ENCODE assay signal across 13 cellular contexts in the genomic region with DNA sequence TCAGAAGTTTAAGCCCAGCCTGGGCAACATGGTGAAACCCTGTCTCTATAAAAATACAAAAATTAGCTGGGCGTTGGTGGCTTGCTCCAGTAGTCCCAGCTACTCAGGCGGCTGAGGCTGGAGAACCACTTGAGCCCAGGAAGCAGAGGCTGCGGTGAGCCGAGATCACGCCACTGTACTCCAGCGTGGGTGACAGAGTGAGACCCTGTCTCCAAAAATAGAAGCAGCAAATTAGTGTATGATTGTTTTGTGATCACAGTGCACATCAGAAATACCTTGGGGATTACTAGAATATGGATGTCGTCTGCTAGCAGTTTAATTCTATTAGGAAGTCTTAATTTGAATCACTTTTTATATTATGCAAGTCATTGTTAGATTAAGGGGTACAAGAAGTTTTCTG. TPM values are rescaled to one million over a fixed set of nuclear protein-coding genes. Genes with fewer than 3 reads are reported as not detected.
DNase-seq lines count a peak whose midpoint lies in the region; ATAC-seq and TF ChIP-seq lines count a peak whose summit lies in the region.
"Had no signal": no experiment of that assay in that cellular context is flagged by ENCODE, and none has a peak within 500 bp of the region (broad histone marks: within the 10 kb centered on the region; RNA-seq: fewer than 3 reads in every experiment).

No MANE protein-coding gene starts in this region.

- H3K4me3 ChIP-seq in AG04450 (ENCODE audit: low read depth, low read length) (no peak overlapping the region), DOHH2 (ENCODE audit: low read length) (no peak overlapping the region), BE2C (ENCODE audit: low read depth, low read length) (no peak overlapping the region)
- H3K4me3 ChIP-seq: Peyer's patch had no signal

- ATAC-seq in activated T-helper 17 cell treated with anti-CD3 and anti-CD28 coated beads, Interleukin-2, amount 50 U/mL, for 72 hours (replicated peaks): no peak
- ATAC-seq in memory B cell (ENCODE audit: low read depth): peak; percentile 38
- no peak for ATAC-seq in GM18868 (IDR thresholded peaks at IDR 0.05; ENCODE audit: unreplicated experiment)
- ATAC-seq in GM18517 (IDR thresholded peaks at IDR 0.05; ENCODE audit: unreplicated experiment): no peak

- H3K27ac Mint-ChIP-seq in activated T-helper 17 cell treated with anti-CD3 and anti-CD28 coated beads, Interleukin-2, amount 50 U/mL, for 72 hours: peak overlapping the region; percentile 7
- H3K27ac Mint-ChIP-seq in memory B cell: peak overlapping the region; percentile 58

- H3K4me1 Mint-ChIP-seq in activated T-helper 17 cell treated with anti-CD3 and anti-CD28 coated beads, Interleukin-2, amount 50 U/mL, for 72 hours: peaks cover 7% of the 10 kb centered on the region
- H3K4me1 Mint-ChIP-seq in memory B cell: peaks cover 14% of the 10 kb centered on the region

- H3K27me3 Mint-ChIP-seq in activated T-helper 17 cell treated with anti-CD3 and anti-CD28 coated beads, Interleukin-2, amount 50 U/mL, for 72 hours: no peaks in the 10 kb centered on the region
- H3K27me3 Mint-ChIP-seq in memory B cell: no peaks in the 10 kb centered on the region

- H3K4me3 Mint-ChIP-seq in activated T-helper 17 cell treated with anti-CD3 and anti-CD28 coated beads, Interleukin-2, amount 50 U/mL, for 72 hours: peak overlapping the region; percentile 61
- no peak overlapping the region for H3K4me3 Mint-ChIP-seq in memory B cell

- POLR2A ChIA-PET in AG04450 (lab: Yijun Ruan, JAX): no interaction called here

- H3K4me1 ChIP-seq in DOHH2 (ENCODE audit: control insufficient read depth, low read length) (peaks cover 25% of the 10 kb centered on the region), BE2C (no peaks in the 10 kb centered on the region; the same call in 1 of the 2 replicates)

- H3K9me3 Mint-ChIP-seq in activated T-helper 17 cell treated with anti-CD3 and anti-CD28 coated beads, Interleukin-2, amount 50 U/mL, for 72 hours: no peaks in the 10 kb centered on the region
- no peaks in the 10 kb centered on the region for H3K9me3 Mint-ChIP-seq in memory B cell

- H3K27me3 ChIP-seq in AG04450 (ENCODE audit: control insufficient read depth, insufficient read depth, low read length) (no peaks in the 10 kb centered on the region), DOHH2 (ENCODE audit: control insufficient read depth, low read length) (no peaks in the 10 kb centered on the region), BE2C (no peaks in the 10 kb centered on the region)
- H3K27me3 ChIP-seq: Peyer's patch had no signal

- peaks cover 5% of the 10 kb centered on the region for H4K20me1 ChIP-seq in DOHH2 (ENCODE audit: control insufficient read depth, insufficient read depth, low read depth, low read length)

- peaks cover 75% of the 10 kb centered on the region for H3K79me2 ChIP-seq in DOHH2 (ENCODE audit: control insufficient read depth, low read length)

- DNase-seq in AG04450 (ENCODE audit: low read depth, low spot score): no peak
- no peak for DNase-seq in memory B cell (ENCODE audit: low spot score in 2 of 2)
- DNase-seq in BE2C: no peak
- DNase-seq in SKM-1 treated with dmso at 0.1 percent for 144 hours (lab: John Stamatoyannopoulos, UW; ENCODE audit: unreplicated experiment): no peak
- DNase-seq: DMS153; NCI-H2107; nucleus accumbens; Peyer's patch; stimulated activated CD4-positive, alpha-beta T cell treated with anti-CD3 and anti-CD28 coated beads, Interleukin-2, amount 100 ng/mL, for 48 hours had no signal

- no peaks in the 10 kb centered on the region for H3K9me3 ChIP-seq in AG04450 (ENCODE audit: control insufficient read depth, insufficient read depth, low read length)
- no peaks in the 10 kb centered on the region for H3K9me3 ChIP-seq in DOHH2 (ENCODE audit: control insufficient read depth, insufficient read depth, low read length)
- H3K9me3 ChIP-seq in BE2C: no peaks in the 10 kb centered on the region
- H3K9me3 ChIP-seq: Peyer's patch had no signal

- H3K36me3 ChIP-seq in DOHH2 (ENCODE audit: control insufficient read depth, low read length): peaks cover 89% of the 10 kb centered on the region
- peaks cover 13% of the 10 kb centered on the region for H3K36me3 ChIP-seq in BE2C

- H3K4me2 ChIP-seq in DOHH2 (ENCODE audit: low read length): peak overlapping the region; percentile 18

- CTCF ChIA-PET in AG04450 (lab: Charles Lee): interaction anchor here (1.8 kb wide), 1 partner anchor 101 kb away, joined by 13 read pairs; no protein-coding TSS in a partner anchor

- H3K36me3 Mint-ChIP-seq in activated T-helper 17 cell treated with anti-CD3 and anti-CD28 coated beads, Interleukin-2, amount 50 U/mL, for 72 hours (ENCODE audit: low read depth): peaks cover 92% of the 10 kb centered on the region
- H3K36me3 Mint-ChIP-seq in memory B cell: peaks cover 25% of the 10 kb centered on the region

- TF ChIP-seq CTCF in AG04450 (IDR thresholded peaks at IDR 0.05; ENCODE audit: low read depth, low read length): no peak
- no peak for TF ChIP-seq CTCF in DOHH2 (IDR thresholded peaks at IDR 0.05; ENCODE audit: low read depth, low read length, poor library complexity, severe bottlenecking)
- TF ChIP-seq CTCF in BE2C (IDR thresholded peaks at IDR 0.05; ENCODE audit: low read depth, low read length): no peak

- peaks cover 6% of the 10 kb centered on the region; the same call in 1 of the 2 replicates for H3F3A ChIP-seq in DOHH2 (ENCODE audit: control insufficient read depth, insufficient read depth)

- H3K27ac ChIP-seq in AG04450 (ENCODE audit: low read depth, low read length): peak overlapping the region; percentile 42
- peak overlapping the region; percentile 19 for H3K27ac ChIP-seq in DOHH2 (ENCODE audit: low read depth, low read length)
- H3K27ac ChIP-seq: Peyer's patch had no signal

- no peaks in the 10 kb centered on the region for H3K9me2 ChIP-seq in DOHH2 (replicated peaks; ENCODE audit: control insufficient read depth, low read length)

RNA-seq across cellular contexts. Expression of gene ZBTB17, which starts 59.0 kb away (rescaled TPM):
- polyA plus RNA-seq in AG04450 (2011; rRNA removed): 21.4 and 36.1 TPM in 2 replicates
- polyA minus RNA-seq in AG04450 (2011; rRNA and poly(A)+ RNA removed): 33.1 and 53.7 TPM in 2 replicates
- total RNA-seq in activated T-helper 17 cell treated with anti-CD3 and anti-CD28 coated beads, Interleukin-2, amount 50 U/mL, for 72 hours: 100 to 1,000 TPM in 1 of 2 donors, 10 to 100 TPM in 1; 62.0 to 135 TPM
- 73.4 TPM for polyA plus RNA-seq in BE2C (2012; ENCODE audit: insufficient read depth, insufficient read length, low read depth)
